In genomic region chr5:90226433-90227099, GRCh38 we compare ENCODE assay signal across 27 cellular contexts.
DNase-seq lines count a peak whose midpoint lies in the region; ATAC-seq and TF ChIP-seq lines count a peak whose summit lies in the region.
"Had no signal": no experiment of that assay in that cellular context is flagged by ENCODE, and none has a peak within 500 bp of the region (broad histone marks: within the 10 kb centered on the region; RNA-seq: fewer than 3 reads in every experiment).

No MANE protein-coding gene starts in this region.

- H3K4me3 ChIP-seq in GM12865 (ENCODE audit: low read depth, low read length) (no peak overlapping the region), Peyer's patch (no peak overlapping the region), mucosa of descending colon (no peak overlapping the region)
- H3K4me3 ChIP-seq: dorsolateral prefrontal cortex, gastrocnemius medialis, hepatocyte, MG63, psoas muscle, testis had no signal

- peaks cover 0 to 13% (median 0%) of the 10 kb centered on the region in 4 donors for H3K4me1 ChIP-seq in Peyer's patch
- peaks cover 14% of the 10 kb centered on the region for H3K4me1 ChIP-seq in mucosa of descending colon (ENCODE audit: low read depth)
- H3K4me1 ChIP-seq: gastrocnemius medialis, psoas muscle, testis had no signal

- TF ChIP-seq CTCF in GM12865 (IDR thresholded peaks at IDR 0.05; ENCODE audit: insufficient read depth, low read depth, low read length, missing control alignments) (no peak), Peyer's patch (IDR thresholded peaks at IDR 0.05) (no peak), mucosa of descending colon (IDR thresholded peaks at IDR 0.05) (no peak), omental fat pad (IDR thresholded peaks at IDR 0.05) (no peak)

- no peaks in the 10 kb centered on the region for H3K27me3 ChIP-seq in Peyer's patch
- H3K27me3 ChIP-seq: dorsolateral prefrontal cortex, gastrocnemius medialis, hepatocyte, MG63, testis had no signal

- DNase-seq in NCI-H1105 treated with DMSO at 0.1 percent for 48 hours (lab: John Stamatoyannopoulos, UW) (peak; percentile 20), NCI-H1105 (lab: John Stamatoyannopoulos, UW) (no peak), GM12865 (ENCODE audit: low read depth) (peak; percentile 24), Peyer's patch (peak in 2 of 3 donors; percentile 24 to 46), mucosa of descending colon (peak; percentile 33 to 71 (median 44)), omental fat pad (ENCODE audit: low spot score) (no peak)
- no peak for DNase-seq in activated naive CD4-positive, alpha-beta T cell treated with Interleukin-2 at 50 U/mL for 16 hours
- DNase-seq in activated CD8-positive, alpha-beta memory T cell treated with anti-CD3 and anti-CD28 coated beads, Interleukin-2, amount 50 U/mL, for 4 hours = no peak
- DNase-seq: 8988T; activated CD4-positive, alpha-beta memory T cell treated with anti-CD3 and anti-CD28 coated beads, Interleukin-2, amount 10 ng/mL, durations not matched to agents 7 days and 5 days; activated CD4-positive, alpha-beta T cell treated with anti-CD3 and anti-CD28 coated beads for 1 hour; aorta; CD4-positive, CD25-positive, alpha-beta regulatory T cell; gastrocnemius medialis; KG1; MG63; naive thymus-derived CD4-positive, alpha-beta T cell; NCI-H1694; NCI-H524 treated with DMSO at 0.1 percent for 48 hours; psoas muscle; stimulated activated naive CD4-positive, alpha-beta T cell treated with Interleukin-2 at 50 U/mL for 16 hours; T-helper 17 cell; testis had no signal

- no peaks in the 10 kb centered on the region for H3K9me3 ChIP-seq in Peyer's patch
- H3K9me3 ChIP-seq in mucosa of descending colon = no peaks in the 10 kb centered on the region
- H3K9me3 ChIP-seq: gastrocnemius medialis, MG63, psoas muscle, testis had no signal

- intact Hi-C loops in mucosa of descending colon (cut with DNase I, micrococcal nuclease) = no loop called here

- H3K36me3 ChIP-seq in Peyer's patch = no peaks in the 10 kb centered on the region
- no peaks in the 10 kb centered on the region for H3K36me3 ChIP-seq in mucosa of descending colon (ENCODE audit: low read depth)
- H3K36me3 ChIP-seq: gastrocnemius medialis, MG63 had no signal

- TF ChIP-seq POLR2A in Peyer's patch (IDR thresholded peaks at IDR 0.05) = no peak

- ATAC-seq in mucosa of descending colon (peak; percentile 37), omental fat pad (ENCODE audit: low FRiP score) (no peak)
- ATAC-seq: gastrocnemius medialis; left lobe of liver; naive thymus-derived CD4-positive, alpha-beta T cell; psoas muscle; T-helper 17 cell had no signal

- H3K27ac ChIP-seq in Peyer's patch = no peak overlapping the region
- H3K27ac ChIP-seq: dorsolateral prefrontal cortex, gastrocnemius medialis, hepatocyte, psoas muscle, RWPE1, testis had no signal

Comparison
In these comparisons a context has a peak if more than half of its experiments do, and no peak if none do; other contexts are left out.
1. DNase-seq: peak in NCI-H1105 treated with DMSO at 0.1 percent for 48 hours (single experiment), GM12865 (single experiment), Peyer's patch (2 of 3) and mucosa of descending colon (3 of 3); none in NCI-H1105 (single experiment), activated naive CD4-positive, alpha-beta T cell treated with Interleukin-2 at 50 U/mL for 16 hours (single experiment), activated CD8-positive, alpha-beta memory T cell treated with anti-CD3 and anti-CD28 coated beads, Interleukin-2, amount 50 U/mL, for 4 hours (single experiment) and omental fat pad (single experiment).